8 cellular contexts compared by ENCODE assay signal in the genomic region with DNA sequence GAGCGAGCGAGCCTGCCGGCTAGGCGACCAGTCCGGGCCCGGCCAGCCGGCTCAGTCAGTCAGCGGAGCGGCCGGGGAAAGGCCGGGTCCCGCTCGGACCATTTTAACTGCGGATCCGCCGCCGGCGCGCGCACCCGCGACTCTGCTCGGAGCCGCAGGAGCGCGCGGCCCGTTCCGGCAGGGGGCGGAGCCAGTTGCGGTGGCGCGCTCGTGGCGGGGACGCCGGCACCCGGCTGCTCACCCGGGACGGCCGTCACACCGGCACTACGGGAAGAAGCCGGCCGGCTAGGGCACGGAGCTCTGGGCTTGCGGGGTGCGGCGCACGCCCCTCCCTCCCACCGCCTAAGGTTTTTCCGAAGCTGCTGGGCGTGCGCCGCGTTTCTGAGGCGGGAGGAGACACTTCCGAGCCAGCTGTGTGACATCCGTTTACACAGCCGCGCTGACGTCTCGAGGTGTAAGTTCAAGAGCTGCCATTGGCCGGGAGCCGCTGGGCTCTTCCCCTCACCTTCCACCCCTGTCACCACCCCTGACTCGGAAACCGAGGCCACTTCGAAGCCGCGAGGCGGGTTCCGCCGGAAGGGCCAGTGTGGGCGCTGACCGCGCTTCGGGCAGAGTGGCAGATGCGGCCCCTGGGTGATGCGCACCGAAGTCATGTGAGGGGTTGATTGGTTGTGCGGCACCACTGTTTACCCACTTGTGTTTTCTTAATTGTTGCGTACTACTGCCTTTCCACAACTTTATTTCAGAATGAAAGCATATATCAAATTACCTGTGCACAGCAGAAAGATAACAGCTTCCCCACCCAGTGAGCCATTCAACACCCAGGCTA. TPM values are rescaled to one million over a fixed set of nuclear protein-coding genes. Genes with fewer than 3 reads are reported as not detected.
DNase-seq lines count a peak whose midpoint lies in the region; ATAC-seq and TF ChIP-seq lines count a peak whose summit lies in the region.

Gene FBXL17 (minus strand): TSS at position 144 of the 829 bp plus-strand sequence.

- H3K9ac ChIP-seq in mucosa of stomach (ENCODE audit: low read length): peak within 1 kb of the TSS; percentile 92

- H3K36me3 ChIP-seq in PC-9 (ENCODE audit: low read depth) (no peaks in the 10 kb centered on the region), esophagus (ENCODE audit: control insufficient read depth in 2 of 2, insufficient read depth in 2 of 2, low read length in 1 of 2) (no peaks in the 10 kb centered on the region), mucosa of stomach (ENCODE audit: control insufficient read depth, insufficient read depth, low read length) (no peaks in the 10 kb centered on the region)

- H3K27ac ChIP-seq in PC-9 (peak within 1 kb of the TSS; percentile 68), esophagus (ENCODE audit: low read depth in 2 of 2, low read length in 1 of 2) (peak within 1 kb of the TSS; percentile 96 to 100)

- intact Hi-C loops in PC-9 (cut with micrococcal nuclease; ENCODE audit: unreplicated experiment): no loop called here

- H4K20me1 ChIP-seq in PC-9 (ENCODE audit: insufficient read depth): no peaks in the 10 kb centered on the region; the same call in 1 of the 2 replicates

- POLR2A ChIA-PET in PC-9 (lab: Charles Lee; ENCODE audit: unreplicated experiment): interaction anchor here (0.6 to 0.7 kb wide), 3 partner anchors 1357 to 1983 kb away, joined by 3 to 5 read pairs (median 4); no protein-coding TSS in a partner anchor

- no peaks in the 10 kb centered on the region for H3K9me3 ChIP-seq in PC-9 (ENCODE audit: insufficient read depth, low read depth)
- no peaks in the 10 kb centered on the region for H3K9me3 ChIP-seq in esophagus (ENCODE audit: control insufficient read depth in 2 of 2, insufficient read depth in 1 of 2, low read depth in 1 of 2, low read length in 1 of 2)
- no peaks in the 10 kb centered on the region for H3K9me3 ChIP-seq in mucosa of stomach (ENCODE audit: control insufficient read depth, low read length)

- BruUV-seq in PC-9 (replicated peaks; lab: Mats Ljungman, UMichigan): TSS peak; percentile 60

- peak within 1 kb of the TSS; percentile 77 for H3K4me3 ChIP-seq in PC-9
- peak within 1 kb of the TSS; percentile 83 to 99 for H3K4me3 ChIP-seq in esophagus (ENCODE audit: low read depth in 1 of 2, low read length in 2 of 2)
- peak within 1 kb of the TSS; percentile 94 for H3K4me3 ChIP-seq in mucosa of stomach (ENCODE audit: low read length)

- H3K4me1 Mint-ChIP-seq in IgD-negative memory B cell: peaks cover 24 to 38% (median 26%) of the 10 kb centered on the region in 3 donors
- peaks cover 44% of the 10 kb centered on the region for H3K4me1 Mint-ChIP-seq in activated T-cell treated with anti-CD3 and anti-CD28 coated beads, Interleukin-2, amount 50 U/mL, for 24 hours (ENCODE audit: low read depth)

- ATAC-seq in GM21529 (IDR thresholded peaks at IDR 0.05; ENCODE audit: unreplicated experiment): peak; percentile 76

- no peaks in the 10 kb centered on the region for H3K27me3 Mint-ChIP-seq in IgD-negative memory B cell
- H3K27me3 Mint-ChIP-seq in activated T-cell treated with anti-CD3 and anti-CD28 coated beads, Interleukin-2, amount 50 U/mL, for 24 hours: no peaks in the 10 kb centered on the region

- H3K9me2 ChIP-seq in PC-9 (ENCODE audit: insufficient read depth): no peaks in the 10 kb centered on the region

- peak within 1 kb of the TSS; percentile 96 for H3K4me2 ChIP-seq in PC-9

- peak within 1 kb of the TSS; percentile 91 for H2AFZ ChIP-seq in PC-9

- peaks cover 5% of the 10 kb centered on the region for H3K36me3 Mint-ChIP-seq in IgD-negative memory B cell
- peaks cover 16% of the 10 kb centered on the region for H3K36me3 Mint-ChIP-seq in activated T-cell treated with anti-CD3 and anti-CD28 coated beads, Interleukin-2, amount 50 U/mL, for 24 hours (ENCODE audit: low read depth)

- WGBS in esophagus, 2 donors: 0 to 1% methylated on average over 79 to 82 of the region's 82 CpGs

- peaks cover 35% of the 10 kb centered on the region for H3K79me2 ChIP-seq in PC-9 (ENCODE audit: low read depth)

- peak within 1 kb of the TSS; percentile 89 to 99 (median 94) for H3K4me3 Mint-ChIP-seq in IgD-negative memory B cell
- H3K4me3 Mint-ChIP-seq in activated T-cell treated with anti-CD3 and anti-CD28 coated beads, Interleukin-2, amount 50 U/mL, for 24 hours: peak within 1 kb of the TSS; percentile 89

- TF ChIP-seq CTCF in PC-9 (conservative IDR thresholded peaks at IDR 0.05): no peak

- H3K4me1 ChIP-seq in PC-9 (replicated peaks; ENCODE audit: insufficient read depth) (peaks cover 41% of the 10 kb centered on the region), esophagus (ENCODE audit: control insufficient read depth in 2 of 2, insufficient read depth in 2 of 2, low read length in 1 of 2) (no peaks in the 10 kb centered on the region), mucosa of stomach (ENCODE audit: control insufficient read depth, insufficient read depth, low read length) (peaks cover 17% of the 10 kb centered on the region)

- peak within 1 kb of the TSS; percentile 92 to 99 (median 98) for H3K27ac Mint-ChIP-seq in IgD-negative memory B cell
- peak within 1 kb of the TSS; percentile 98 for H3K27ac Mint-ChIP-seq in activated T-cell treated with anti-CD3 and anti-CD28 coated beads, Interleukin-2, amount 50 U/mL, for 24 hours

- DNase-seq in DMS114 treated with DMSO at 0.1 percent for 48 hours (lab: John Stamatoyannopoulos, UW; ENCODE audit: unreplicated experiment) (peak; percentile 81), PC-9 (peak; percentile 86 to 93)
- DNase-seq in activated T-cell treated with anti-CD3 and anti-CD28 coated beads, Interleukin-2, amount 50 U/mL, for 24 hours: peak; percentile 92
- peak; percentile 76 for DNase-seq in stimulated activated CD8-positive, alpha-beta memory T cell treated with anti-CD3 and anti-CD28 coated beads, Interleukin-7, amount 100 ng/mL, for 24 hours (ENCODE audit: low read depth)

- CTCF ChIA-PET in PC-9 (lab: Charles Lee): no interaction called here

- H3F3A ChIP-seq in PC-9 (ENCODE audit: insufficient read depth, low read depth): peaks cover 11% of the 10 kb centered on the region; the same call in 1 of the 2 replicates

- peaks cover 0 to 3% (median 1%) of the 10 kb centered on the region in 3 donors for H3K9me3 Mint-ChIP-seq in IgD-negative memory B cell
- peaks cover 5% of the 10 kb centered on the region for H3K9me3 Mint-ChIP-seq in activated T-cell treated with anti-CD3 and anti-CD28 coated beads, Interleukin-2, amount 50 U/mL, for 24 hours

- no peaks in the 10 kb centered on the region for H3K27me3 ChIP-seq in PC-9 (ENCODE audit: insufficient read depth, low read depth)
- H3K27me3 ChIP-seq in esophagus (ENCODE audit: control insufficient read depth in 1 of 2, insufficient read depth in 2 of 2, low read length in 2 of 2): no peaks in the 10 kb centered on the region
- H3K27me3 ChIP-seq in mucosa of stomach (ENCODE audit: control insufficient read depth, insufficient read depth, low read length): no peaks in the 10 kb centered on the region

RNA-seq across cellular contexts. Expression of gene FBXL17, which starts in this region (rescaled TPM):
- polyA plus RNA-seq in IgD-negative memory B cell (4.7 TPM), esophagus (1 to 10 TPM; 3.0 to 5.5 TPM)
- total RNA-seq in PC-9 (2021): 14.7 and 19.5 TPM in 2 replicates

Comparison
In these comparisons a context has a peak if more than half of its experiments do, and no peak if none do; other contexts are left out.
1. Peak in every context shown above with its lines: DNase-seq, ATAC-seq, H3K4me3 ChIP-seq and H3K27ac ChIP-seq.